32 cellular contexts compared by ENCODE assay signal in the genomic region with DNA sequence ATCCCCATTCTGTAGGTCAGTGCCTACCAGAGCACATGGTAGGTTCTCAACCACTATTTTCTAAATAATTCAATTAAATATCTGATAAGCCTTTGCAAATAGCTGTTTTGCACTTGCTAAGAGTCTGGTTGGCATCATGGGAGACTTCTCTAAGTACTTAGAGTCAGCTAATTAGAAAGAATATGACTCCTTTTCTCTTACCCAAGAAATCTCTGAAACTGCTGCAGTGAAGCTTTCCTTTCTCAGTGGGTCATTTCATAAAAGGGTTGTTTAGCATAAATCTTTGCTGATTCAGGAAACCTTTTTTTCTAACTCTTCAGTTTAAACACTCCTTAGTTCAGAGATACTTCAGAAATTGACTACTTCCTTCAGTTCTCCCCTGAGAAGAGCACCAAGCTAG.
"Had no signal": no experiment of that assay in that cellular context is flagged by ENCODE, and none has a peak within 500 bp of the region (broad histone marks: within the 10 kb centered on the region; RNA-seq: fewer than 3 reads in every experiment).

No MANE protein-coding gene starts in this region.

- H2AFZ ChIP-seq: PC-9 had no signal

- H3K4me2 ChIP-seq: PC-9 had no signal

- DNase-seq: Kasumi-1, MG63, MV-4-11, NCI-H1092, NCI-H1105, NCI-H1417 treated with DMSO at 0.1 percent for 48 hours, NCI-H1436 treated with DMSO at 0.1 percent for 48 hours, NCI-H1694, NCI-H187, NCI-H1930, NCI-H2081, NCI-H2171 treated with DMSO at 0.1 percent for 48 hours, NCI-H2227 treated with DMSO at 0.1 percent for 48 hours, NCI-H345, NCI-H446, NCI-H510A treated with DMSO at 0.1 percent for 48 hours, NCI-H526, NCI-H69, NCI-H748 treated with DMSO at 0.1 percent for 48 hours, NCI-H82, PC-9, SHP77, SIG-M5, SJCRH30, SW 1271, T-helper 1 cell, T-helper 2 cell had no signal

- H3K9me3 ChIP-seq: MG63, SJCRH30 had no signal

- ATAC-seq: Panc1, Right ventricle myocardium inferior, SK-N-SH treated with all-trans-retinoic acid at 6 μM for 48 hours had no signal

- H3K4me1 ChIP-seq: SJCRH30 had no signal

- H3K36me3 ChIP-seq: MG63, SJCRH30 had no signal

- H3K27ac ChIP-seq: PC-9, RWPE1, SJCRH30, SK-N-MC had no signal

- H3K27me3 ChIP-seq: MG63, SJCRH30 had no signal

- H3K4me3 ChIP-seq: MG63, PC-9, SJCRH30, SK-N-MC had no signal
